Comparison of ENCODE assay signal across 16 cellular contexts in the genomic region with DNA sequence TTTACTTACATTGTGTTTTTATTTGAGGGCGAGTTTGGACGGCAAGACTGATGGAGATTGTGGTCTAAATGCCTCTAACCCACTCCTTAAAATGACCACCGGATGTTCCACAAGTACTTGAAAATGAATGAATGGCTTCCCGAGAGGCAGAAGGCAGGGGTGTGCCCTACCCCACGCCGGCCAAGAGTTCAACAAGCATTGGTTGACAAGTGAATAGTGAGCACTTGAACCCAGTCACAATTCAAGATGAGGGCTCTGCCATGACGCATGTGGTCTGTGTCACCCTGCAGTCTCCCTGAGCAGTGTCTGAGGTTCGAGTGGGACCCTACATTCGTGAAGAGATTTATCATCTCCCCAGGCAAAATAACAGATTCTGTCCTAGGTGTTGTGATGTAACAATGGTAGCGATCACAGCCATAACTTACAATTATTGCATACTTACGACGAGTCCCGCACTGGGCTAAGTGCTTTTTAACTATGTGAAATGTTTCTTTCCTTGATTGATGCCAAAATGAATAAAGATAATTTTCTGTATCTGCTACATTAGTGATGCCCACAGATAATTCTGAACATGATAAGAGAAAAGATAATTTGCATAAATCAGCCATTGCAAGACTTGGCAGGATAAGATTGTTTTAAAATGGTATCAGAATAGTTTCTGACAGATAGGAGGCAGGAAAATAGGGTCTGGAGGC.
"Had no signal": no experiment of that assay in that cellular context is flagged by ENCODE, and none has a peak within 500 bp of the region (broad histone marks: within the 10 kb centered on the region; RNA-seq: fewer than 3 reads in every experiment).

No MANE protein-coding gene starts in this region.

- DNase-seq: activated CD4-positive, alpha-beta memory T cell treated with anti-CD3 and anti-CD28 coated beads for 36 hours; activated CD4-positive, alpha-beta T cell treated with anti-CD3 and anti-CD28 coated beads for 48 hours; activated CD4-positive, CD25-positive, alpha-beta regulatory T cell; activated gamma-delta T cell treated with Interleukin-2 at 50 U/mL for 16 hours; activated T-cell treated with anti-CD3 and anti-CD28 coated beads for 4 hours; central memory CD4-positive, alpha-beta T cell; effector memory CD4-positive, alpha-beta T cell; esophagus squamous epithelium; gastrocnemius medialis; mucosa of descending colon; stimulated activated CD4-positive, alpha-beta T cell treated with anti-CD3 and anti-CD28 coated beads, Interleukin-2, amount 100 ng/mL, for 48 hours; stimulated activated naive B cell treated with anti-CD40 and anti-IgM and Interleukin-4, amounts not matched to agents 10 μg/mL and 1 μg/mL and 100 μg/mL, for 72 hours; T-helper 17 cell; transverse colon; uterus had no signal

- H3K9me3 ChIP-seq: esophagus squamous epithelium, gastrocnemius medialis, mucosa of descending colon, transverse colon, uterus had no signal

- H3K36me3 ChIP-seq: esophagus squamous epithelium, gastrocnemius medialis, transverse colon, uterus had no signal

- H3K36me3 Mint-ChIP-seq: activated CD4-positive, alpha-beta memory T cell treated with anti-CD3 and anti-CD28 coated beads for 36 hours; activated naive CD8-positive, alpha-beta T cell; stimulated activated naive B cell treated with anti-CD40 and anti-IgM and Interleukin-4, amounts not matched to agents 10 μg/mL and 1 μg/mL and 100 μg/mL, for 72 hours had no signal

- H3K4me3 Mint-ChIP-seq: activated CD4-positive, alpha-beta memory T cell treated with anti-CD3 and anti-CD28 coated beads for 36 hours; activated naive CD8-positive, alpha-beta T cell; stimulated activated naive B cell treated with anti-CD40 and anti-IgM and Interleukin-4, amounts not matched to agents 10 μg/mL and 1 μg/mL and 100 μg/mL, for 72 hours; T-helper 17 cell had no signal

- ATAC-seq: gastrocnemius medialis; mucosa of descending colon; stimulated activated naive B cell treated with anti-CD40 and anti-IgM and Interleukin-4, amounts not matched to agents 10 μg/mL and 1 μg/mL and 100 μg/mL, for 72 hours; T-helper 17 cell had no signal

- H3K27ac Mint-ChIP-seq: activated CD4-positive, alpha-beta memory T cell treated with anti-CD3 and anti-CD28 coated beads for 36 hours; activated naive CD8-positive, alpha-beta T cell; stimulated activated naive B cell treated with anti-CD40 and anti-IgM and Interleukin-4, amounts not matched to agents 10 μg/mL and 1 μg/mL and 100 μg/mL, for 72 hours; T-helper 17 cell had no signal

- H3K27ac ChIP-seq: esophagus squamous epithelium, gastrocnemius medialis, transverse colon, uterus had no signal

- H3K4me3 ChIP-seq: esophagus squamous epithelium, gastrocnemius medialis, mucosa of descending colon, transverse colon, uterus had no signal

- H3K4me1 ChIP-seq: gastrocnemius medialis, uterus had no signal

- H3K9me3 Mint-ChIP-seq: activated CD4-positive, alpha-beta memory T cell treated with anti-CD3 and anti-CD28 coated beads for 36 hours; stimulated activated naive B cell treated with anti-CD40 and anti-IgM and Interleukin-4, amounts not matched to agents 10 μg/mL and 1 μg/mL and 100 μg/mL, for 72 hours had no signal

- H3K27me3 ChIP-seq: esophagus squamous epithelium, gastrocnemius medialis, transverse colon, uterus had no signal
